35 cellular contexts compared by ENCODE assay signal in the genomic region with DNA sequence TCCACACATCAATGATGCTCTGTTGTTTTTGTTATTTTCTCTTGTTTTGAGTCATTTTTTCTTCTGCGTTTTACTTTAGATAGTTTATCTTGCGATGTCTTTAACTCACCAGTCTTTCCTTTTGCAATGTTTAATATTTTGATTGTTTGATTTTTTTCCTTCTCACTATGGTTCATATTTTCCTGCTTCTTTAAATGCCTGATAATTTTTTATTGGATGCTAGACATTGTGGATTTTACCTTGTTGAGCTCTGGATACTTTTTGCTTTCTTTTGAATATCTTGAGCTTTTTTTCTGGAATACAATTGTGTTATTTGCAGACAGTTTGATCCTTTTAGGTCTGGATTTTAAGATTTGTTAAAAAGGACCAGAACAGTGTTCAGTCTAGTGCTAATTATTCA.
"Had no signal": no experiment of that assay in that cellular context is flagged by ENCODE, and none has a peak within 500 bp of the region (broad histone marks: within the 10 kb centered on the region; RNA-seq: fewer than 3 reads in every experiment).

No MANE protein-coding gene starts in this region.

- H3K27me3 ChIP-seq: MG63 had no signal

- DNase-seq: Karpas-422, Kasumi-1, KG1, MG63, MM.1S, MV-4-11, NCI-H1048, NCI-H1092, NCI-H1092 treated with DMSO at 0.1 percent for 48 hours, NCI-H1105, NCI-H1105 treated with DMSO at 0.1 percent for 48 hours, NCI-H1417, NCI-H1417 treated with DMSO at 0.1 percent for 48 hours, NCI-H1436, NCI-H1436 treated with DMSO at 0.1 percent for 48 hours, NCI-H146, NCI-H1694, NCI-H1694 treated with DMSO at 0.1 percent for 48 hours, NCI-H187, NCI-H187 treated with DMSO at 0.1 percent for 48 hours, NCI-H1930, NCI-H2029, NCI-H2029 treated with DMSO at 0.1 percent for 48 hours, NCI-H2081, NCI-H2081 treated with DMSO at 0.1 percent for 48 hours, NCI-H2107, NCI-H2171, NCI-H2171 treated with DMSO at 0.1 percent for 48 hours, NCI-H2227 treated with DMSO at 0.1 percent for 48 hours, NCI-H226, NCI-H345, NCI-H446, NCI-H446 treated with DMSO at 0.1 percent for 48 hours, NCI-H510A treated with DMSO at 0.1 percent for 48 hours had no signal

- H3K36me3 ChIP-seq: MG63 had no signal

- H3K4me3 ChIP-seq: MG63 had no signal

- H3K27ac ChIP-seq: KMS-11 had no signal

- H3K9me3 ChIP-seq: MG63 had no signal
